1 cellular context compared by ENCODE assay signal in genomic region chr3:13243571-13243970, GRCh38.
TF ChIP-seq lines count a peak whose summit lies in the region.

No MANE protein-coding gene starts in this region.

TF ChIP-seq in H1, 55 proteins besides CTCF, POLR2A, EP300 and RAD21:
- TF ChIP-seq POU5F1 (IDR thresholded peaks at IDR 0.05; ENCODE audit: low read depth, low read length), result no peak
- TF ChIP-seq CHD7 (IDR thresholded peaks at IDR 0.05; ENCODE audit: insufficient replicate concordance, low read length), result no peak
- TF ChIP-seq SAP30 (IDR thresholded peaks at IDR 0.05; ENCODE audit: insufficient read depth, insufficient replicate concordance, low read length), result no peak
- TF ChIP-seq CTBP2 (IDR thresholded peaks at IDR 0.05; ENCODE audit: borderline replicate concordance, insufficient read depth, insufficient read length, low read length), result no peak
- TF ChIP-seq USF2 (IDR thresholded peaks at IDR 0.05; ENCODE audit: low read length), result no peak
- no peak for TF ChIP-seq NRF1 (IDR thresholded peaks at IDR 0.05; ENCODE audit: low read depth, low read length)
- no peak for TF ChIP-seq BRCA1 (IDR thresholded peaks at IDR 0.05; ENCODE audit: low read depth, low read length)
- TF ChIP-seq SIN3A (conservative IDR thresholded peaks at IDR 0.05 in 1 of 2, IDR thresholded peaks at IDR 0.05 in 1 of 2; ENCODE audit: low read depth in 1 of 2, low read length in 2 of 2), result no peak
- TF ChIP-seq CEBPB (IDR thresholded peaks at IDR 0.05; ENCODE audit: low read depth, low read length), result no peak
TF ChIP-seq in H1: peak in this region for 0.
